ENCODE assay signal across 7 cellular contexts in the genomic region with DNA sequence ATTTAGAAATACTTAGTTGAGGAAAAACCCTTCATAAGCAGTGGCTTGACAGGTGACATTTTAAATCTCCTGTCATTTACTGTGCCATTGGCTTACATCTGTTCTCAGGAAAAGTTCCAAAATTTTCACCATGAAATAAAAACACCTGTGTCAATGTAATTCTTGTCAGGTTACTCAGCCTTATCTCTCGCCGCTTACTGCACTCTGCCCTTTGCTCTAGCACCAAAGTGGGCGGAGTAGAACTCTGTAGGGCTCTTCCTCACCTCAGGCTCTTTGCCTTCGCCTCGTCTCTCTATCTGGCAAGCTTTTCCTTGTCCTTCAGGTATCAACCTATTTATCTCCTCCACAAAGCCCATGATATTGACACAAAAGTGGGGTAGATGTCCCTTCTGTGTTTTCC. TPM values are rescaled to one million over a fixed set of nuclear protein-coding genes. Genes with fewer than 3 reads are reported as not detected.
"Had no signal": no experiment of that assay in that cellular context is flagged by ENCODE, and none has a peak within 500 bp of the region (broad histone marks: within the 10 kb centered on the region; RNA-seq: fewer than 3 reads in every experiment).

No MANE protein-coding gene starts in this region.

RNA-seq across cellular contexts. Expression of a gene that starts 20.2 kb away (rescaled TPM):
- total RNA-seq: HT-29, IMR-90, MCF 10A, OCI-LY7, PC-3, SK-MEL-5 had no signal
- polyA plus RNA-seq: SK-N-SH had no signal
